8 cellular contexts compared by ENCODE assay signal in genomic region chr3:149813367-149814281, GRCh38. TPM values are rescaled to one million over a fixed set of nuclear protein-coding genes. Genes with fewer than 3 reads are reported as not detected.
A peak's percentile ranks its signal among the peaks of the same experiment; 100 is the strongest.
DNase-seq lines count a peak whose midpoint lies in the region; ATAC-seq and TF ChIP-seq lines count a peak whose summit lies in the region.

No MANE protein-coding gene starts in this region.

- peak overlapping the region; percentile 90 for H3K4me3 Mint-ChIP-seq in activated CD8-positive, alpha-beta T cell treated with anti-CD3 and anti-CD28 coated beads for 36 hours

- TF ChIP-seq POLR2A in esophagus squamous epithelium (IDR thresholded peaks at IDR 0.05) (no peak), uterus (IDR thresholded peaks at IDR 0.05) (no peak)

- peak overlapping the region; percentile 86 for H3K4me3 ChIP-seq in H7 (ENCODE audit: insufficient read depth, low read depth, low read length)
- peak overlapping the region; percentile 68 to 94 (median 78) for H3K4me3 ChIP-seq in esophagus squamous epithelium
- H3K4me3 ChIP-seq in muscle layer of duodenum (ENCODE audit: low read depth in 1 of 2, low read length in 2 of 2), result peak overlapping the region; percentile 94 to 95
- peak overlapping the region; percentile 72 to 74 for H3K4me3 ChIP-seq in uterus

- POLR2A ChIA-PET in activated CD8-positive, alpha-beta T cell treated with anti-CD3 and anti-CD28 coated beads for 36 hours (lab: Charles Lee), result interaction anchor here (1.0 to 2.6 kb wide), 3 partner anchors 11 to 235 kb away, joined by 4 to 11 read pairs (median 5); partner anchors contain the start of gene COMMD2

- H3K27me3 Mint-ChIP-seq in activated CD8-positive, alpha-beta T cell treated with anti-CD3 and anti-CD28 coated beads for 36 hours, result peaks cover 3% of the 10 kb centered on the region

- no peak for TF ChIP-seq CTCF in activated CD8-positive, alpha-beta T cell treated with anti-CD3 and anti-CD28 coated beads for 36 hours (IDR thresholded peaks at IDR 0.05)
- no peak for TF ChIP-seq CTCF in esophagus squamous epithelium (IDR thresholded peaks at IDR 0.05)
- no peak for TF ChIP-seq CTCF in uterus (IDR thresholded peaks at IDR 0.05)

- DNase-seq in NCI-H2227 (lab: John Stamatoyannopoulos, UW; ENCODE audit: unreplicated experiment) (peak; percentile 28), NCI-H2227 treated with DMSO at 0.1 percent for 48 hours (lab: John Stamatoyannopoulos, UW) (no peak), H7 (peak; percentile 28), LHCN-M2 (ENCODE audit: low read depth) (peak; percentile 39), esophagus squamous epithelium (lab: John Stamatoyannopoulos, UW) (no peak), uterus (no peak)
- peak; percentile 34 for DNase-seq in activated CD8-positive, alpha-beta T cell treated with anti-CD3 and anti-CD28 coated beads for 36 hours

- ATAC-seq in activated CD8-positive, alpha-beta T cell treated with anti-CD3 and anti-CD28 coated beads for 36 hours, result peak; percentile 10

- peaks cover 9% of the 10 kb centered on the region for H3K36me3 Mint-ChIP-seq in activated CD8-positive, alpha-beta T cell treated with anti-CD3 and anti-CD28 coated beads for 36 hours (ENCODE audit: low read depth)

- H3K27me3 ChIP-seq in H7 (ENCODE audit: control insufficient read depth, insufficient read depth, low read length), result no peaks in the 10 kb centered on the region
- no peaks in the 10 kb centered on the region for H3K27me3 ChIP-seq in esophagus squamous epithelium
- H3K27me3 ChIP-seq in muscle layer of duodenum (ENCODE audit: low read depth, low read length), result no peaks in the 10 kb centered on the region
- H3K27me3 ChIP-seq in uterus, result no peaks in the 10 kb centered on the region

- peaks cover 49% of the 10 kb centered on the region for H3K4me1 Mint-ChIP-seq in activated CD8-positive, alpha-beta T cell treated with anti-CD3 and anti-CD28 coated beads for 36 hours (ENCODE audit: low read depth)

- H3K27ac Mint-ChIP-seq in activated CD8-positive, alpha-beta T cell treated with anti-CD3 and anti-CD28 coated beads for 36 hours, result peak overlapping the region; percentile 99

- WGBS in esophagus squamous epithelium, 2 donors, result 0 to 1% methylated on average over 14 to 18 of the region's 29 CpGs

- H3K4me1 ChIP-seq in esophagus squamous epithelium, result peaks cover 17 to 68% (median 28%) of the 10 kb centered on the region in 3 donors
- peaks cover 9 to 32% of the 10 kb centered on the region in 2 donors for H3K4me1 ChIP-seq in muscle layer of duodenum (ENCODE audit: control insufficient read depth in 1 of 2, insufficient read depth in 2 of 2, low read length in 2 of 2)
- H3K4me1 ChIP-seq in uterus, result no peaks in the 10 kb centered on the region

- H3K27ac ChIP-seq in esophagus squamous epithelium (peak overlapping the region; percentile 94 to 100 (median 99)), muscle layer of duodenum (ENCODE audit: low read length) (peak overlapping the region; percentile 97), uterus (peak overlapping the region; percentile 93 to 95)

- no peaks in the 10 kb centered on the region for H3K9me3 Mint-ChIP-seq in activated CD8-positive, alpha-beta T cell treated with anti-CD3 and anti-CD28 coated beads for 36 hours

- H3K36me3 ChIP-seq in H7 (replicated peaks; ENCODE audit: control insufficient read depth, insufficient read depth, low read length) (no peaks in the 10 kb centered on the region), esophagus squamous epithelium (no peaks in the 10 kb centered on the region), muscle layer of duodenum (ENCODE audit: control insufficient read depth in 1 of 2, insufficient read depth in 2 of 2, low read length in 2 of 2) (peaks cover 0 to 5% of the 10 kb centered on the region in 2 donors), uterus (no peaks in the 10 kb centered on the region)

- CTCF ChIA-PET in activated CD8-positive, alpha-beta T cell treated with anti-CD3 and anti-CD28 coated beads for 36 hours (lab: Charles Lee), result interaction anchor here (0.7 to 1.5 kb wide), 3 partner anchors 42 to 282 kb away, joined by 3 read pairs; no protein-coding TSS in a partner anchor

- intact Hi-C loops in activated CD8-positive, alpha-beta T cell treated with anti-CD3 and anti-CD28 coated beads for 36 hours (cut with micrococcal nuclease), result loop anchor here (5.0 kb wide), 1 partner anchor 61 kb away; the partner anchor contains the start of gene COMMD2
- intact Hi-C loops in esophagus squamous epithelium (cut with DNase I) (no loop called here), uterus (cut with DNase I; ENCODE audit: low total_unique reads) (no loop called here)

- H3K9me3 ChIP-seq in esophagus squamous epithelium (no peaks in the 10 kb centered on the region), muscle layer of duodenum (ENCODE audit: control insufficient read depth in 1 of 2, low read length in 2 of 2) (no peaks in the 10 kb centered on the region), uterus (no peaks in the 10 kb centered on the region)

RNA-seq across cellular contexts. Expression of gene RNF13, which starts 0.6 kb away (rescaled TPM):
- 31.0 and 31.3 TPM in 2 replicates for total RNA-seq in H7 (2014; rRNA removed; shearing (Covaris generic))
- 24.2 and 25.4 TPM in 2 replicates for total RNA-seq in LHCN-M2 (2014; rRNA removed)
- polyA plus RNA-seq in LHCN-M2 (2012), result 11.2 TPM
- total RNA-seq in activated CD8-positive, alpha-beta T cell treated with anti-CD3 and anti-CD28 coated beads for 36 hours, result 10 to 100 TPM; 25.7 to 26.3 TPM
- total RNA-seq in esophagus squamous epithelium, result 10 to 100 TPM; 17.4 to 70.4 (median 45.8) TPM
- total RNA-seq in uterus, result 100 to 1,000 TPM; 108 to 131 (median 113) TPM

RNA-seq across cellular contexts. Expression of gene ANKUB1, which starts 21.3 kb away (rescaled TPM):
- not detected in 2 replicates for total RNA-seq in H7 (2014; rRNA removed; shearing (Covaris generic))
- total RNA-seq in LHCN-M2 (2014; rRNA removed) (0.06 TPM in 1 of 2 replicates, not detected in the other), esophagus squamous epithelium (not detected), uterus (1 to 10 TPM in 1 of 4 donors, under 1 TPM in 1, not detected in 2; 0.51 to 1.0 TPM)
- polyA plus RNA-seq in LHCN-M2 (2012), result not detected
- not detected for total RNA-seq in activated CD8-positive, alpha-beta T cell treated with anti-CD3 and anti-CD28 coated beads for 36 hours

Comparison
In these comparisons a context has a peak if more than half of its experiments do, and no peak if none do; other contexts are left out.
1. DNase-seq: peak in NCI-H2227 (single experiment), H7 (single experiment), LHCN-M2 (single experiment) and activated CD8-positive, alpha-beta T cell treated with anti-CD3 and anti-CD28 coated beads for 36 hours (single experiment); none in NCI-H2227 treated with DMSO at 0.1 percent for 48 hours (single experiment), esophagus squamous epithelium (single experiment) and uterus (0 of 2).
2. Peak in every context shown above with its lines, with median percentiles within 50 percentile points of each other: H3K4me3 ChIP-seq and H3K27ac ChIP-seq.